Comparison of ENCODE assay signal across 36 cellular contexts in the genomic region with DNA sequence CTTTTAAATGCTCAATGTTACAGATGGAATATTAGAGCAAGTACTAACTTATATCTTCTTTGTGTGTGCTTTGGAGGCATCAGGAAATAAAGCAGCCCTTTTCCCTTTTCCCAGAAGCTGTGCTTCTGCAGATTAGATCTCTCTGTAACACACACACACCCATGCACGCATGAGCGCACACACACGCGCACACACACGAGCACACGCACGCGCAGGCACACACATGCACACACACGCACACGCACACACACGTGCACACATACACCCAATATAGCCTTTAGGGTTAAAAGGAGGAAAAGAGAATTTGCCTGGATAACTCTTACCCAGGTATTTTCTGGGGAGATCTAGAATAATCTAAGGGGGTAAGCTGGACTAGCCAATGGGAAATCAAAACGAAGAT. TPM values are rescaled to one million over a fixed set of nuclear protein-coding genes. Genes with fewer than 3 reads are reported as not detected.
A peak's percentile ranks its signal among the peaks of the same experiment; 100 is the strongest.
DNase-seq lines count a peak whose midpoint lies in the region; ATAC-seq, FAIRE-seq and TF ChIP-seq lines count a peak whose summit lies in the region.
"Had no signal": no experiment of that assay in that cellular context is flagged by ENCODE, and none has a peak within 500 bp of the region (broad histone marks: within the 10 kb centered on the region; RNA-seq: fewer than 3 reads in every experiment).

No MANE protein-coding gene starts in this region.

- H3K36me3 ChIP-seq in HEK293 (ENCODE audit: control insufficient read depth in 2 of 2, insufficient read depth in 1 of 2, low read length in 2 of 2) (no peaks in the 10 kb centered on the region), GM12878 (ENCODE audit: control insufficient read depth in 2 of 2, insufficient read depth in 2 of 2, low read length in 1 of 2) (no peaks in the 10 kb centered on the region)
- H3K36me3 ChIP-seq: BE2C; BLaER1; BLaER1 treated with 17β-estradiol and CSF1 and Interleukin-3, amounts not matched to agents 10 nM and 100 nM had no signal

- POLR2A ChIA-PET in HEK293 (lab: Yijun Ruan, JAX): no interaction called here
- POLR2A ChIA-PET in GM12878 (lab: Charles Lee): no interaction called here

- no peaks in the 10 kb centered on the region for H3K36me3 Mint-ChIP-seq in stimulated activated effector memory CD8-positive, alpha-beta T cell treated with anti-CD3 and anti-CD28 coated beads, Interleukin-12 subunit alpha, Interleukin-12 subunit beta, amount 100 ng/mL, for 72 hours
- H3K36me3 Mint-ChIP-seq: CD14-positive monocyte; CD4-positive, alpha-beta memory T cell; CD4-positive, CD25-positive, alpha-beta regulatory T cell; CD8-positive, alpha-beta memory T cell; CD8-positive, alpha-beta T cell had no signal

- no peaks in the 10 kb centered on the region; a peak in 1 of 4 replicates for H3K27me3 ChIP-seq in GM12878 (replicated peaks in 1 of 2; ENCODE audit: control insufficient read depth in 2 of 2, insufficient read depth in 2 of 2, low read length in 1 of 2)
- H3K27me3 ChIP-seq: BE2C; BLaER1; BLaER1 treated with 17β-estradiol and CSF1 and Interleukin-3, amounts not matched to agents 10 nM and 100 nM had no signal

- no peak for DNase-seq in GM12891 (ENCODE audit: insufficient read length, low spot score)
- DNase-seq in H54 (ENCODE audit: insufficient read length, low spot score): no peak
- no peak for DNase-seq in GM12878 (ENCODE audit: low read depth, low spot score)
- DNase-seq in NCI-H1105 (lab: John Stamatoyannopoulos, UW): no peak
- DNase-seq in stimulated activated effector memory CD8-positive, alpha-beta T cell treated with anti-CD3 and anti-CD28 coated beads, Interleukin-12 subunit alpha, Interleukin-12 subunit beta, amount 100 ng/mL, for 72 hours (ENCODE audit: low spot score in 2 of 2): no peak
- DNase-seq in DMS53 (lab: John Stamatoyannopoulos, UW): no peak
- DNase-seq: 8988T; ACHN; AML-193; BE2C; C1 segment of cervical spinal cord; Caco-2; Calu3; CD4-positive, alpha-beta memory T cell; CD4-positive, alpha-beta T cell; CD4-positive, CD25-positive, alpha-beta regulatory T cell; CD8-positive, alpha-beta memory T cell; CD8-positive, alpha-beta T cell; COR-L47; DMS 273 treated with DMSO at 0.1 percent for 48 hours; DMS153; DMS79; DMS79 treated with DMSO at 0.1 percent for 48 hours; DND-41; EL had no signal

- in situ Hi-C loops in GM12878 (cut with MboI): no loop called here

- intact Hi-C loops in GM12878 (cut with micrococcal nuclease; ENCODE audit: unreplicated experiment): loop anchor here (5.0 kb wide), 1 partner anchor 47 kb away; no protein-coding TSS in a partner anchor

- H3K79me2 ChIP-seq in GM12878 (ENCODE audit: control insufficient read depth, insufficient read depth, low read length): no peaks in the 10 kb centered on the region

- H3K9me3 Mint-ChIP-seq in stimulated activated effector memory CD8-positive, alpha-beta T cell treated with anti-CD3 and anti-CD28 coated beads, Interleukin-12 subunit alpha, Interleukin-12 subunit beta, amount 100 ng/mL, for 72 hours: no peaks in the 10 kb centered on the region
- H3K9me3 Mint-ChIP-seq: CD4-positive, alpha-beta T cell; CD8-positive, alpha-beta memory T cell; CD8-positive, alpha-beta T cell had no signal

- H3K4me1 Mint-ChIP-seq in stimulated activated effector memory CD8-positive, alpha-beta T cell treated with anti-CD3 and anti-CD28 coated beads, Interleukin-12 subunit alpha, Interleukin-12 subunit beta, amount 100 ng/mL, for 72 hours: no peaks in the 10 kb centered on the region
- H3K4me1 Mint-ChIP-seq: B cell; CD4-positive, alpha-beta memory T cell; CD4-positive, CD25-positive, alpha-beta regulatory T cell; CD8-positive, alpha-beta memory T cell had no signal

- FAIRE-seq in GM12891 (lab: Jason Lieb, UNC) (no peak), H54 (lab: Jason Lieb, UNC) (peak; percentile 33), GM12878 (lab: Jason Lieb, UNC) (no peak)
- FAIRE-seq: A204.1, A549, D721Med had no signal

- TF ChIP-seq CTCF in HEK293 (tag by site-specific recombination; IDR thresholded peaks at IDR 0.05): no peak
- TF ChIP-seq CTCF in GM12878 (IDR thresholded peaks at IDR 0.05 in 2 of 3, conservative IDR thresholded peaks at IDR 0.05 in 1 of 3; ENCODE audit: control insufficient read depth in 2 of 3, extremely low read depth in 1 of 3, insufficient read depth in 1 of 3, low read depth in 3 of 3, low read length in 3 of 3): no peak

- 77% methylated on average over 12 of the region's 12 CpGs for WGBS in GM12878 (ENCODE audit: insufficient coverage, insufficient replicate concordance, low lambda C conversion rate, missing lambda C conversion rate)

- H3K27ac ChIP-seq in HEK293 (ENCODE audit: extremely low read depth, low read depth, low read length) (no peak overlapping the region), GM12878 (ENCODE audit: control insufficient read depth, insufficient read depth) (no peak overlapping the region)
- H3K27ac ChIP-seq: 22Rv1; A549; BLaER1; BLaER1 treated with 17β-estradiol and CSF1 and Interleukin-3, amounts not matched to agents 10 nM and 100 nM; C4-2B had no signal

- no TSS peak for BruUV-seq in GM12878 (replicated peaks; lab: Mats Ljungman, UMichigan)

- ATAC-seq in GM12878: no peak
- no peak for ATAC-seq in HG03439 (IDR thresholded peaks at IDR 0.05; ENCODE audit: unreplicated experiment)
- no peak for ATAC-seq in stimulated activated effector memory CD8-positive, alpha-beta T cell treated with anti-CD3 and anti-CD28 coated beads, Interleukin-12 subunit alpha, Interleukin-12 subunit beta, amount 100 ng/mL, for 72 hours
- ATAC-seq: A549; CD8-positive, alpha-beta T cell had no signal

- H3K4me2 ChIP-seq in GM12878 (ENCODE audit: control insufficient read depth, insufficient read depth): no peak overlapping the region
- H3K4me2 ChIP-seq: A549; BLaER1; BLaER1 treated with 17β-estradiol and CSF1 and Interleukin-3, amounts not matched to agents 10 nM and 100 nM had no signal

- H3K4me3 ChIP-seq in HEK293 (ENCODE audit: low read depth, low read length): no peak overlapping the region
- no peak overlapping the region for H3K4me3 ChIP-seq in GM12878
- H3K4me3 ChIP-seq: A549; BLaER1; BLaER1 treated with 17β-estradiol and CSF1 and Interleukin-3, amounts not matched to agents 10 nM and 100 nM had no signal

- no peaks in the 10 kb centered on the region for H3K4me1 ChIP-seq in HEK293 (ENCODE audit: control insufficient read depth, insufficient read depth, low read length)
- H3K4me1 ChIP-seq in GM12878 (ENCODE audit: control insufficient read depth, insufficient read depth, low read length): no peaks in the 10 kb centered on the region
- H3K4me1 ChIP-seq: A549; BE2C; BLaER1; BLaER1 treated with 17β-estradiol and CSF1 and Interleukin-3, amounts not matched to agents 10 nM and 100 nM; Caco-2 had no signal

- H3K4me3 Mint-ChIP-seq in stimulated activated effector memory CD8-positive, alpha-beta T cell treated with anti-CD3 and anti-CD28 coated beads, Interleukin-12 subunit alpha, Interleukin-12 subunit beta, amount 100 ng/mL, for 72 hours: no peak overlapping the region
- H3K4me3 Mint-ChIP-seq: B cell; CD14-positive monocyte; CD4-positive, alpha-beta memory T cell; CD4-positive, alpha-beta T cell; CD4-positive, CD25-positive, alpha-beta regulatory T cell; CD8-positive, alpha-beta memory T cell; CD8-positive, alpha-beta T cell had no signal

- H2AFZ ChIP-seq in GM12878 (ENCODE audit: control insufficient read depth, low read depth, low read length): no peak overlapping the region

- H3K27ac Mint-ChIP-seq in stimulated activated effector memory CD8-positive, alpha-beta T cell treated with anti-CD3 and anti-CD28 coated beads, Interleukin-12 subunit alpha, Interleukin-12 subunit beta, amount 100 ng/mL, for 72 hours: no peak overlapping the region
- H3K27ac Mint-ChIP-seq: B cell; CD14-positive monocyte; CD4-positive, alpha-beta memory T cell; CD4-positive, alpha-beta T cell; CD4-positive, CD25-positive, alpha-beta regulatory T cell; CD8-positive, alpha-beta memory T cell; CD8-positive, alpha-beta T cell had no signal

- no peaks in the 10 kb centered on the region for H4K20me1 ChIP-seq in GM12878 (ENCODE audit: control insufficient read depth, insufficient read depth)
- H4K20me1 ChIP-seq: BLaER1; BLaER1 treated with 17β-estradiol and CSF1 and Interleukin-3, amounts not matched to agents 10 nM and 100 nM had no signal

- CTCF ChIA-PET in HEK293 (lab: Yijun Ruan, JAX): no interaction called here
- CTCF ChIA-PET in GM12878 (lab: Yijun Ruan, JAX): interaction anchor here (0.6 to 7.7 kb wide), 5 partner anchors 17 to 173 kb away, joined by 3 to 82 read pairs (median 5); no protein-coding TSS in a partner anchor

- RAD21 ChIA-PET in GM12878 (lab: Charles Lee; ENCODE audit: unreplicated experiment): interaction anchor here (1.2 to 1.9 kb wide), 3 partner anchors 13 to 172 kb away, joined by 3 to 10 read pairs (median 5); no protein-coding TSS in a partner anchor

- H3K9me3 ChIP-seq in HEK293 (ENCODE audit: control insufficient read depth, insufficient read depth, low read depth, low read length): no peaks in the 10 kb centered on the region
- H3K9me3 ChIP-seq in GM12878 (replicated peaks; ENCODE audit: control insufficient read depth, insufficient read depth, low read length): no peaks in the 10 kb centered on the region
- H3K9me3 ChIP-seq: A549; BE2C; BLaER1; BLaER1 treated with 17β-estradiol and CSF1 and Interleukin-3, amounts not matched to agents 10 nM and 100 nM; Caco-2 had no signal

- no peak for TF ChIP-seq EP300 in GM12878 (IDR thresholded peaks at IDR 0.05; ENCODE audit: borderline replicate concordance in 1 of 2, control insufficient read depth in 1 of 2, low read depth in 2 of 2, low read length in 2 of 2)

- TF ChIP-seq POLR2A in GM12891 (IDR thresholded peaks at IDR 0.05; ENCODE audit: low read depth, low read length) (no peak), H54 (IDR thresholded peaks at IDR 0.05; ENCODE audit: low read depth, low read length) (no peak), GM12878 (IDR thresholded peaks at IDR 0.05; ENCODE audit: low read depth, low read length) (no peak)

- TF ChIP-seq RAD21 in GM12878 (IDR thresholded peaks at IDR 0.05; ENCODE audit: insufficient read depth, low read depth, low read length): no peak

- H3K9ac ChIP-seq in GM12878 (ENCODE audit: control insufficient read depth, insufficient read depth, low read length): no peak overlapping the region
- H3K9ac ChIP-seq: BLaER1; BLaER1 treated with 17β-estradiol and CSF1 and Interleukin-3, amounts not matched to agents 10 nM and 100 nM had no signal

- SMC1A ChIA-PET in GM12878 (lab: Charles Lee; ENCODE audit: uncharacterized antibody, unreplicated experiment): interaction anchor here (2.5 to 5.0 kb wide), 2 partner anchors 47 to 172 kb away, joined by 10 to 44 read pairs; no protein-coding TSS in a partner anchor

RNA-seq across cellular contexts. Expression of a gene that starts 56.9 kb away (rescaled TPM):
- 184 TPM for polyA plus RNA-seq in GM12891 (2012; ENCODE audit: low read depth, missing spikeins)
- total RNA-seq in GM12878 (2013; cell fraction: nucleolus; rRNA removed): 1,474 and 1,543 TPM in 2 replicates
- total RNA-seq in GM12878 (2014; rRNA removed): 325 and 365 TPM in 2 replicates
- 306 and 308 TPM in 2 replicates for total RNA-seq in GM12878 (2014; rRNA removed; fragmentation: Illumina TruSeq; extraction: Trizol)
- 356 and 373 TPM in 2 replicates for total RNA-seq in GM12878 (2021)
- polyA plus RNA-seq in GM12878 (2011; ENCODE audit: low read depth): 147 TPM
- polyA plus RNA-seq in GM12878 (2011; rRNA removed): 368 and 477 TPM in 2 replicates
- 111 and 144 TPM in 2 replicates for polyA plus RNA-seq in GM12878 (2011; cell fraction: cytosol; rRNA removed)
- 375 and 515 TPM in 2 replicates for polyA plus RNA-seq in GM12878 (2011; cell fraction: nucleus; rRNA removed)
- 227 and 250 TPM in 2 replicates for polyA plus RNA-seq in GM12878 (2012)
- polyA plus RNA-seq in GM12878 (2014; fragmentation: Illumina TruSeq; extraction: Trizol): 218 and 272 TPM in 2 replicates
- 100 to 1,000 TPM; 123 to 132 TPM for polyA plus RNA-seq in GM12878 (2014; fragmentation: Nextera tagmentation; extraction: Ambion mirVana)
- polyA plus RNA-seq in GM12878 (2014; rRNA removed): 152 and 164 TPM in 2 replicates
- polyA plus RNA-seq in GM12878 (2016; fragmentation: Nextera tagmentation; extraction: Ambion mirVana): 100 to 1,000 TPM; 468 to 526 TPM
- polyA minus RNA-seq in GM12878 (2011; rRNA and poly(A)+ RNA removed): 462 and 911 TPM in 2 replicates
- polyA minus RNA-seq in GM12878 (2011; cell fraction: cytosol; rRNA and poly(A)+ RNA removed): 210 and 215 TPM in 2 replicates
- polyA minus RNA-seq in GM12878 (2011; cell fraction: nucleus; rRNA and poly(A)+ RNA removed): 318 and 391 TPM in 2 replicates
